Comparison of ENCODE assay signal across 18 cellular contexts in genomic region chr6:160379464-160379863, GRCh38. TPM values are rescaled to one million over a fixed set of nuclear protein-coding genes. Genes with fewer than 3 reads are reported as not detected.
DNase-seq lines count a peak whose midpoint lies in the region; ATAC-seq, FAIRE-seq and TF ChIP-seq lines count a peak whose summit lies in the region.
"Had no signal": no experiment of that assay in that cellular context is flagged by ENCODE, and none has a peak within 500 bp of the region (broad histone marks: within the 10 kb centered on the region; RNA-seq: fewer than 3 reads in every experiment).

No MANE protein-coding gene starts in this region.

- no peak for TF ChIP-seq EP300 in K562 (IDR thresholded peaks at IDR 0.05; ENCODE audit: low read length)

- dilution Hi-C loops in keratinocyte (cut with MboI; ENCODE audit: extremely low pct_ligation_motif_present, low sequenced_read_pairs), result no loop called here

- ATAC-seq in K562, result no peak
- ATAC-seq in GM19351 (IDR thresholded peaks at IDR 0.05; ENCODE audit: unreplicated experiment), result no peak
- no peak for ATAC-seq in HG03378 (IDR thresholded peaks at IDR 0.05; ENCODE audit: unreplicated experiment)
- ATAC-seq: GM12878 had no signal

- DNase-seq in HS-5 (ENCODE audit: low read depth) (peak; percentile 53), K562 (ENCODE audit: extremely low read depth in 1 of 4, low spot score in 3 of 4) (no peak), keratinocyte (ENCODE audit: low read depth, low spot score) (peak; percentile 66), uterus (no peak), mesothelial cell of epicardium (ENCODE audit: low spot score in 2 of 2, unreplicated experiment in 2 of 2) (no peak)
- DNase-seq: activated CD4-positive, alpha-beta T cell treated with anti-CD3 and anti-CD28 coated beads for 1 hour; CD4-positive, CD25-positive, alpha-beta regulatory T cell; NCI-H1092 treated with DMSO at 0.1 percent for 48 hours; SIG-M5; stimulated activated CD4-positive, alpha-beta T cell treated with anti-CD3 and anti-CD28 coated beads, Interleukin-2, amount 100 ng/mL, for 24 hours had no signal

- TF ChIP-seq CTCF in K562 (IDR thresholded peaks at IDR 0.05 in 2 of 3, conservative IDR thresholded peaks at IDR 0.05 in 1 of 3; ENCODE audit: insufficient read depth in 2 of 3, low read depth in 1 of 3, low read length in 3 of 3) (no peak), keratinocyte (optimal IDR thresholded peaks at IDR 0.05 in 1 of 3, IDR thresholded peaks at IDR 0.05 in 1 of 3, conservative IDR thresholded peaks at IDR 0.05 in 1 of 3; ENCODE audit: extremely low read depth in 1 of 3, insufficient read depth in 2 of 3, low read length in 3 of 3) (no peak), uterus (IDR thresholded peaks at IDR 0.05) (no peak), mesothelial cell of epicardium (IDR thresholded peaks at IDR 0.05; ENCODE audit: unreplicated experiment) (no peak)

- H3K27me3 ChIP-seq in K562 (ENCODE audit: control insufficient read depth in 2 of 2, insufficient read depth in 2 of 2, low read length in 2 of 2), result no peaks in the 10 kb centered on the region
- H3K27me3 ChIP-seq in keratinocyte (ENCODE audit: control insufficient read depth, extremely low read depth, insufficient read depth, low read length), result no peaks in the 10 kb centered on the region
- H3K27me3 ChIP-seq in uterus, result no peaks in the 10 kb centered on the region
- H3K27me3 ChIP-seq: right atrium auricular region had no signal

- H3K9me3 Mint-ChIP-seq in mesothelial cell of epicardium, result peaks cover 8% of the 10 kb centered on the region

- in situ Hi-C loops in K562 (cut with MboI), result no loop called here

- H3K4me1 Mint-ChIP-seq in mesothelial cell of epicardium, result no peaks in the 10 kb centered on the region
- H3K4me1 Mint-ChIP-seq: brain; CD4-positive, CD25-positive, alpha-beta regulatory T cell; memory B cell had no signal

- no peak overlapping the region for H3K4me3 Mint-ChIP-seq in mesothelial cell of epicardium
- H3K4me3 Mint-ChIP-seq: brain; memory B cell; T-helper 2 cell treated with Interferon-gamma antibody and Interleukin-4, amounts not matched to agents 5 μg/mL and 100 μg/mL, for 36 hours had no signal

- no TSS peak for BruUV-seq in K562 (replicated peaks; lab: Mats Ljungman, UMichigan)

- TF ChIP-seq POLR2A in K562 (conservative IDR thresholded peaks at IDR 0.05), result no peak
- TF ChIP-seq POLR2A in uterus (IDR thresholded peaks at IDR 0.05), result no peak

- CTCF ChIA-PET in K562 (lab: Yijun Ruan, JAX; ENCODE audit: low intra/inter-chr PET ratio), result no interaction called here

- no peak for FAIRE-seq in K562 (lab: Jason Lieb, UNC)
- peak; percentile 69 for FAIRE-seq in keratinocyte (lab: Jason Lieb, UNC)
- FAIRE-seq: GM12878 had no signal

- intact Hi-C loops in K562 (cut with micrococcal nuclease), result no loop called here
- intact Hi-C loops in uterus (cut with DNase I; ENCODE audit: low total_unique reads), result no loop called here

- POLR2A ChIA-PET in K562 (lab: Yijun Ruan, JAX), result no interaction called here

- no peaks in the 10 kb centered on the region for H4K20me1 ChIP-seq in K562 (replicated peaks; ENCODE audit: control insufficient read depth, insufficient read depth, low read length)
- H4K20me1 ChIP-seq in keratinocyte (ENCODE audit: control insufficient read depth, extremely low read depth, insufficient read depth, low read length), result no peaks in the 10 kb centered on the region

- TF ChIP-seq RAD21 in K562 (CRISPR knock-in tag; conservative IDR thresholded peaks at IDR 0.05 in 1 of 2, IDR thresholded peaks at IDR 0.05 in 1 of 2), result no peak

- H3K4me3 ChIP-seq in K562, result no peak overlapping the region
- no peak overlapping the region for H3K4me3 ChIP-seq in keratinocyte (ENCODE audit: control insufficient read depth in 2 of 3, extremely low read depth in 1 of 3, insufficient read depth in 2 of 3, low read depth in 1 of 3, low read length in 3 of 3)
- H3K4me3 ChIP-seq in uterus, result no peak overlapping the region
- H3K4me3 ChIP-seq: GM12878, HAP-1, right atrium auricular region had no signal

- H3K9ac ChIP-seq in K562 (ENCODE audit: insufficient read depth in 1 of 2, low read depth in 2 of 2, low read length in 2 of 2), result no peak overlapping the region
- peak overlapping the region; percentile 34 for H3K9ac ChIP-seq in keratinocyte (ENCODE audit: control insufficient read depth, extremely low read depth, insufficient read depth, low read length)

- no peaks in the 10 kb centered on the region for H3K4me1 ChIP-seq in K562 (replicated peaks in 1 of 2; ENCODE audit: control insufficient read depth in 2 of 2, insufficient read depth in 2 of 2, low read length in 2 of 2)
- peaks cover 29% of the 10 kb centered on the region for H3K4me1 ChIP-seq in keratinocyte (ENCODE audit: control insufficient read depth, extremely low read depth, insufficient read depth, low read length)
- H3K4me1 ChIP-seq in uterus, result peaks cover 0 to 4% of the 10 kb centered on the region in 2 donors
- H3K4me1 ChIP-seq: HAP-1, right atrium auricular region had no signal

- H3K27ac ChIP-seq in K562 (ENCODE audit: extremely low read depth, low read depth, low read length), result no peak overlapping the region
- peak overlapping the region; percentile 93 for H3K27ac ChIP-seq in keratinocyte (ENCODE audit: control insufficient read depth, insufficient read depth, low read length)
- peak overlapping the region; percentile 31 to 35 for H3K27ac ChIP-seq in uterus
- H3K27ac ChIP-seq: right atrium auricular region had no signal

- no peaks in the 10 kb centered on the region for H3K9me3 ChIP-seq in K562 (replicated peaks; ENCODE audit: control insufficient read depth, insufficient read depth, low read depth, low read length)
- H3K9me3 ChIP-seq in keratinocyte (ENCODE audit: control insufficient read depth, low read depth, low read length), result no peaks in the 10 kb centered on the region
- no peaks in the 10 kb centered on the region for H3K9me3 ChIP-seq in uterus
- H3K9me3 ChIP-seq: HAP-1 had no signal

- no peaks in the 10 kb centered on the region for H3K36me3 ChIP-seq in K562 (ENCODE audit: control insufficient read depth, insufficient read depth, low read length)
- H3K36me3 ChIP-seq in keratinocyte (ENCODE audit: control insufficient read depth in 2 of 2, extremely low read depth in 1 of 2, insufficient read depth in 2 of 2, low read length in 2 of 2), result no peaks in the 10 kb centered on the region
- no peaks in the 10 kb centered on the region for H3K36me3 ChIP-seq in uterus
- H3K36me3 ChIP-seq: HAP-1, right atrium auricular region had no signal

- H3K27ac Mint-ChIP-seq in mesothelial cell of epicardium, result no peak overlapping the region
- H3K27ac Mint-ChIP-seq: brain; CD4-positive, CD25-positive, alpha-beta regulatory T cell; memory B cell; T-helper 2 cell treated with Interferon-gamma antibody and Interleukin-4, amounts not matched to agents 5 μg/mL and 100 μg/mL, for 36 hours had no signal

- H2AFZ ChIP-seq in K562 (ENCODE audit: low read depth, low read length), result no peak overlapping the region
- H2AFZ ChIP-seq in keratinocyte (ENCODE audit: control insufficient read depth, low read length), result no peak overlapping the region

- H3K27me3 Mint-ChIP-seq in mesothelial cell of epicardium (ENCODE audit: low read depth), result peaks cover 1% of the 10 kb centered on the region

- H3K36me3 Mint-ChIP-seq in mesothelial cell of epicardium, result no peaks in the 10 kb centered on the region
- H3K36me3 Mint-ChIP-seq: brain; CD4-positive, CD25-positive, alpha-beta regulatory T cell had no signal

- H3K79me2 ChIP-seq in K562 (ENCODE audit: control insufficient read depth, insufficient read depth, low read length), result no peaks in the 10 kb centered on the region
- no peaks in the 10 kb centered on the region for H3K79me2 ChIP-seq in keratinocyte (ENCODE audit: control insufficient read depth, insufficient read depth, low read length)

- H3K4me2 ChIP-seq in K562 (ENCODE audit: insufficient read depth, low read length), result no peak overlapping the region
- H3K4me2 ChIP-seq in keratinocyte (ENCODE audit: control insufficient read depth, extremely low read depth, insufficient read depth, low read depth, low read length), result peak overlapping the region; percentile 66

- H3K9me1 ChIP-seq in K562 (ENCODE audit: control insufficient read depth, insufficient read depth, low read length) (no peaks in the 10 kb centered on the region), keratinocyte (ENCODE audit: control insufficient read depth, extremely low read depth, insufficient read depth, low read length) (no peaks in the 10 kb centered on the region)

TF ChIP-seq in K562, 482 proteins besides CTCF, POLR2A, EP300 and RAD21 (continues in another document):
- TF ChIP-seq NR2C1 (IDR thresholded peaks at IDR 0.05) (no peak), NR2C1 (tag; IDR thresholded peaks at IDR 0.05) (no peak)

RNA-seq across cellular contexts. Expression of gene SLC22A3, which starts 31.3 kb away (rescaled TPM):
- total RNA-seq in K562 (2011; cell fraction: chromatin; rRNA removed; ENCODE audit: low replicate concordance), result not detected in 2 replicates
- total RNA-seq in K562 (2011; cell fraction: nucleolus; rRNA removed), result not detected in 2 replicates
- not detected in 2 replicates for total RNA-seq in K562 (2011; cell fraction: nucleoplasm; rRNA removed)
- not detected in 2 replicates for total RNA-seq in K562 (2014; rRNA removed)
- not detected in 2 replicates for total RNA-seq in K562 (2014; rRNA removed; fragmentation: Illumina TruSeq; extraction: Trizol)
- total RNA-seq in K562 (2015; rRNA removed; fragmentation: Illumina TruSeq; extraction: Trizol), result not detected in 2 replicates
- total RNA-seq in K562 (2021), result 0.07 TPM in 1 of 2 replicates, not detected in the other
- not detected in 2 replicates for polyA plus RNA-seq in K562 (2011; rRNA removed)
- not detected in 2 replicates for polyA plus RNA-seq in K562 (2011; cell fraction: cytosol; rRNA removed)
- not detected in 2 replicates for polyA plus RNA-seq in K562 (2011; cell fraction: nucleus; rRNA removed)
- not detected in 2 replicates for polyA plus RNA-seq in K562 (2012)
- not detected in 2 replicates for polyA plus RNA-seq in K562 (2014; fragmentation: Illumina TruSeq; extraction: Trizol)
- polyA plus RNA-seq in K562 (2014; fragmentation: Nextera tagmentation; extraction: Ambion mirVana), result not detected
- not detected in 2 replicates for polyA plus RNA-seq in K562 (2014; rRNA removed)
- not detected in 2 replicates for polyA minus RNA-seq in K562 (2011; rRNA and poly(A)+ RNA removed)
- not detected in 2 replicates for polyA minus RNA-seq in K562 (2011; cell fraction: cytosol; rRNA and poly(A)+ RNA removed)
- not detected in 2 replicates for polyA minus RNA-seq in K562 (2011; cell fraction: nucleus; rRNA and poly(A)+ RNA removed)
- 1.8 to 3.1 TPM (median 1.9 TPM) in 3 replicates for polyA plus RNA-seq in keratinocyte
- polyA plus RNA-seq in keratinocyte (2011; ENCODE audit: low read depth), result 2.3 TPM
- polyA plus RNA-seq in keratinocyte (2011; cell fraction: cytosol; rRNA removed), result 1.3 and 1.8 TPM in 2 replicates
- polyA plus RNA-seq in keratinocyte (2011; cell fraction: nucleus; rRNA removed), result 6.6 and 7.0 TPM in 2 replicates
- polyA plus RNA-seq in keratinocyte (2012; ENCODE audit: low replicate concordance), result 1.6 and 7.3 TPM in 2 replicates
- polyA minus RNA-seq in keratinocyte, result 1.6 to 2.1 TPM (median 1.7 TPM) in 3 replicates
- polyA minus RNA-seq in keratinocyte (2011; cell fraction: cytosol; rRNA and poly(A)+ RNA removed), result 1.7 TPM
- polyA minus RNA-seq in keratinocyte (2011; cell fraction: nucleus; rRNA and poly(A)+ RNA removed), result 2.1 and 3.7 TPM in 2 replicates
- 10 to 100 TPM; 16.1 to 39.2 (median 28.1) TPM for total RNA-seq in uterus
- 1.2 to 1.3 TPM (median 1.2 TPM) in 3 replicates for total RNA-seq in mesothelial cell of epicardium

Comparison
In these comparisons a context has a peak if more than half of its experiments do, and no peak if none do; other contexts are left out.
1. DNase-seq: peak in HS-5 (single experiment) and keratinocyte (single experiment); none in K562 (0 of 4), uterus (0 of 2) and mesothelial cell of epicardium (0 of 2).